1 cellular context compared by ENCODE assay signal in the genomic region with DNA sequence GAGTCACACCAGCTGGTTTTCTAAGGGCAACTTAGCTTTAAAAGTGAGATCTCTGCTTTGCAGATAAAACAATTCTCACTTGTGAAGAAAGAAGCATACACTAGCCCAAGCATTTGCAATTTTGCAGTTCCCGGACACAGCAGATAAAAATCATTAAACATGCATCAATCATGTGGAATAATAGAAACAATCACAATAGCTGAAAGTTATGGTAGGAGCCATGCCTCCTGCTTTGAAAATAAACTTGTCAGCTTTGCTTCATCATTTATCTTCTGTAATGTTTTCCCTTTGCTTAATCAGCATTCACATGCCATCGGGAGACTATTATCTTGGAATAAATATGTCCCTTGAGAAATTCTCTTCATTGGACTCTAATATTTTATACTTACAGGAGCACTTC.
TF ChIP-seq lines count a peak whose summit lies in the region.

No MANE protein-coding gene starts in this region.

TF ChIP-seq in endothelial cell of umbilical vein, 7 proteins besides CTCF, POLR2A, EP300 and RAD21 (continued from another document):
- TF ChIP-seq, protein P1, sequence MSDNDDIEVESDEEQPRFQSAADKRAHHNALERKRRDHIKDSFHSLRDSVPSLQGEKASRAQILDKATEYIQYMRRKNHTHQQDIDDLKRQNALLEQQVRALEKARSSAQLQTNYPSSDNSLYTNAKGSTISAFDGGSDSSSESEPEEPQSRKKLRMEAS (IDR thresholded peaks at IDR 0.05; ENCODE audit: insufficient read depth, insufficient read length), result no peak
- TF ChIP-seq GATA2 (IDR thresholded peaks at IDR 0.05; ENCODE audit: insufficient read depth, insufficient read length, low read depth, low read length), result no peak
- TF ChIP-seq EZH2 (IDR thresholded peaks at IDR 0.05; ENCODE audit: borderline replicate concordance, low read depth, low read length, severe bottlenecking), result no peak
